Comparison of ENCODE assay signal across 1 cellular context in the genomic region with DNA sequence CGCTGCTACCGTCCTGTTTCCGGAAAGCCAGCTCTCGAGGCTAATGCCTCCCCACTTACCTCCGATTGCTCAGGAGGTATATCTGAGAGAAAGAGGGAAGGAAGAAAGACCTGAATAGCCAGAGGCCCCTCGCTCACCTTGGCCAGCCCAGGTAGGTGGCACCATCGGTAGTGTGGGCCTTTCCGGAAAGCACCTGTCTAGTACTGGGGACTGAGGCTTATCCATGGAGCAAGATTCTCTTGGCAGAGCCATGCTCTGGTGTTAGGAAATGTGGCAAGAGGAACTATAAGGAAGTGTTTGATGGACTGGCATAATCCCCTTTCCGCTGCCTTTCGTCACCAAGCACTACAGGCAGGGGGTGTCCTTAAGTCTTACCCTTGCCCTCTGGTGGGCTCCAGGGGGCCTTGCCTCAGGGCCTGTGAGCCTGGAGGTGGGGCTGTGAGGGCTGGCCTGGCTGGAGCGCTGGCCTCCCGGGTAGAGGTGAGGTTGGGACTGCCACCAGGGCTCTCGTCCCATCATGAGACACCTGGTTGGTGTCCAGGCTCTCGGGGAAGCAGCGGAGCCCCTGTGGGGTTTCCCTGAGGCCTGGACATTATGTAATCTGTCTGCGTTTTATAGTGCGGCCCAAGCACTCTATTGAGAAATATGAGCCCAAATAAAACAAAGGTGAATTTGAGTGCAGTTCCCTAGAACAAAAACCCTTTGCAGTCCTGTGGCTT.
TF ChIP-seq lines count a peak whose summit lies in the region.

No MANE protein-coding gene starts in this region.

TF ChIP-seq in HCT116, 20 proteins besides CTCF, POLR2A, EP300 and RAD21 (continued from another document):
- TF ChIP-seq, protein P1, sequence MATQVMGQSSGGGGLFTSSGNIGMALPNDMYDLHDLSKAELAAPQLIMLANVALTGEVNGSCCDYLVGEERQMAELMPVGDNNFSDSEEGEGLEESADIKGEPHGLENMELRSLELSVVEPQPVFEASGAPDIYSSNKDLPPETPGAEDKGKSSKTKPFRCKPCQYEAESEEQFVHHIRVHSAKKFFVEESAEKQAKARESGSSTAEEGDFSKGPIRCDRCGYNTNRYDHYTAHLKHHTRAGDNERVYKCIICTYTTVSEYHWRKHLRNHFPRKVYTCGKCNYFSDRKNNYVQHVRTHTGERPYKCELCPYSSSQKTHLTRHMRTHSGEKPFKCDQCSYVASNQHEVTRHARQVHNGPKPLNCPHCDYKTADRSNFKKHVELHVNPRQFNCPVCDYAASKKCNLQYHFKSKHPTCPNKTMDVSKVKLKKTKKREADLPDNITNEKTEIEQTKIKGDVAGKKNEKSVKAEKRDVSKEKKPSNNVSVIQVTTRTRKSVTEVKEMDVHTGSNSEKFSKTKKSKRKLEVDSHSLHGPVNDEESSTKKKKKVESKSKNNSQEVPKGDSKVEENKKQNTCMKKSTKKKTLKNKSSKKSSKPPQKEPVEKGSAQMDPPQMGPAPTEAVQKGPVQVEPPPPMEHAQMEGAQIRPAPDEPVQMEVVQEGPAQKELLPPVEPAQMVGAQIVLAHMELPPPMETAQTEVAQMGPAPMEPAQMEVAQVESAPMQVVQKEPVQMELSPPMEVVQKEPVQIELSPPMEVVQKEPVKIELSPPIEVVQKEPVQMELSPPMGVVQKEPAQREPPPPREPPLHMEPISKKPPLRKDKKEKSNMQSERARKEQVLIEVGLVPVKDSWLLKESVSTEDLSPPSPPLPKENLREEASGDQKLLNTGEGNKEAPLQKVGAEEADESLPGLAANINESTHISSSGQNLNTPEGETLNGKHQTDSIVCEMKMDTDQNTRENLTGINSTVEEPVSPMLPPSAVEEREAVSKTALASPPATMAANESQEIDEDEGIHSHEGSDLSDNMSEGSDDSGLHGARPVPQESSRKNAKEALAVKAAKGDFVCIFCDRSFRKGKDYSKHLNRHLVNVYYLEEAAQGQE (IDR thresholded peaks at IDR 0.05; ENCODE audit: low read depth), result no peak
- TF ChIP-seq ELF1 (IDR thresholded peaks at IDR 0.05; ENCODE audit: borderline replicate concordance, low read depth), result no peak
- no peak for TF ChIP-seq JUND (IDR thresholded peaks at IDR 0.05)
- no peak for TF ChIP-seq ZFX (IDR thresholded peaks at IDR 0.05)
- no peak for TF ChIP-seq YY1 (IDR thresholded peaks at IDR 0.05; ENCODE audit: extremely low read depth, insufficient replicate concordance, low read depth, low read length)
- no peak for TF ChIP-seq CBX3 (IDR thresholded peaks at IDR 0.05; ENCODE audit: low read depth)
- TF ChIP-seq POLR2AphosphoS5 (IDR thresholded peaks at IDR 0.05; ENCODE audit: low read depth, low read length), result no peak
- TF ChIP-seq, protein P2, sequence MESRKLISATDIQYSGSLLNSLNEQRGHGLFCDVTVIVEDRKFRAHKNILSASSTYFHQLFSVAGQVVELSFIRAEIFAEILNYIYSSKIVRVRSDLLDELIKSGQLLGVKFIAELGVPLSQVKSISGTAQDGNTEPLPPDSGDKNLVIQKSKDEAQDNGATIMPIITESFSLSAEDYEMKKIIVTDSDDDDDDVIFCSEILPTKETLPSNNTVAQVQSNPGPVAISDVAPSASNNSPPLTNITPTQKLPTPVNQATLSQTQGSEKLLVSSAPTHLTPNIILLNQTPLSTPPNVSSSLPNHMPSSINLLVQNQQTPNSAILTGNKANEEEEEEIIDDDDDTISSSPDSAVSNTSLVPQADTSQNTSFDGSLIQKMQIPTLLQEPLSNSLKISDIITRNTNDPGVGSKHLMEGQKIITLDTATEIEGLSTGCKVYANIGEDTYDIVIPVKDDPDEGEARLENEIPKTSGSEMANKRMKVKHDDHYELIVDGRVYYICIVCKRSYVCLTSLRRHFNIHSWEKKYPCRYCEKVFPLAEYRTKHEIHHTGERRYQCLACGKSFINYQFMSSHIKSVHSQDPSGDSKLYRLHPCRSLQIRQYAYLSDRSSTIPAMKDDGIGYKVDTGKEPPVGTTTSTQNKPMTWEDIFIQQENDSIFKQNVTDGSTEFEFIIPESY (IDR thresholded peaks at IDR 0.05; ENCODE audit: extremely low read depth, insufficient replicate concordance, low read length), result no peak
TF ChIP-seq in HCT116: peak in this region for 0.
